Comparison of ENCODE assay signal across 8 cellular contexts in the genomic region with DNA sequence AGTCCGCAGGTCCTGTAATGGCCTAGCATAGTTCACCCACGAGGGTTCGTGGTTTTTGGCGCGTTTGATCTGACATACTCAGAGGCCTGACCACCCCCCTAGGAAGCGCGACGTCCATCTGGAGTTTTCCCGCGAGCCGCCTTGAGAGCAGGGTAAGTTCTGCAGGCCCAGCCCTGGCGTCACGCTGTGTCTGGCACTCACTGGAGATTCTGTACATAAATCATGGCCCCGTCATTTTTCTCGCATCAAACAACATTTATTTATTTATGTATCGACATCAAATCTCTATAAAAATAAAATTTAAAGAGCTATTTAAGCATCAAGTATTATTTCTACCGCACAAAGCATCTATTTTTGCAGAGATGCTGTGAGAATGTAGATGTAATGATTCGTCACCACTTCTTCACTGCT. TPM values are rescaled to one million over a fixed set of nuclear protein-coding genes. Genes with fewer than 3 reads are reported as not detected.
DNase-seq lines count a peak whose midpoint lies in the region; ATAC-seq lines count a peak whose summit lies in the region.

No MANE protein-coding gene starts in this region.

- H3K27ac ChIP-seq in SJSA1 (peak overlapping the region; percentile 87), rectal smooth muscle tissue (ENCODE audit: low read depth, low read length) (peak overlapping the region; percentile 88)

- peaks cover 16% of the 10 kb centered on the region; the same call in 1 of the 2 replicates for H3K36me3 ChIP-seq in SJSA1
- no peaks in the 10 kb centered on the region for H3K36me3 ChIP-seq in rectal smooth muscle tissue (ENCODE audit: control insufficient read depth, insufficient read depth, low read length)

- ATAC-seq in GM21423 (IDR thresholded peaks at IDR 0.05; ENCODE audit: unreplicated experiment) (peak; percentile 1), GM19324 (IDR thresholded peaks at IDR 0.05; ENCODE audit: low FRiP score, unreplicated experiment) (no peak)

- no peaks in the 10 kb centered on the region for H3K9me3 ChIP-seq in SJSA1 (replicated peaks)

- H3K9ac ChIP-seq in rectal smooth muscle tissue (ENCODE audit: low read length) = peak overlapping the region; percentile 77

- DNase-seq in SJSA1 (ENCODE audit: low read depth in 1 of 2, low spot score in 2 of 2) = no peak
- DNase-seq in fibroblast of peridontal ligament (ENCODE audit: extremely low read depth) = peak; percentile 59
- no peak for DNase-seq in NCI-H82 treated with DMSO at 0.1 percent for 48 hours (lab: John Stamatoyannopoulos, UW; ENCODE audit: unreplicated experiment)
- no peak for DNase-seq in HuH-7.5 (ENCODE audit: low spot score)
- no peak for DNase-seq in SKM-1 (lab: John Stamatoyannopoulos, UW; ENCODE audit: unreplicated experiment)

- peaks cover 27% of the 10 kb centered on the region for H3K4me1 ChIP-seq in SJSA1 (replicated peaks)
- no peaks in the 10 kb centered on the region for H3K4me1 ChIP-seq in rectal smooth muscle tissue (ENCODE audit: control insufficient read depth, insufficient read depth, low read length)

- peak overlapping the region; percentile 75 for H3K4me3 ChIP-seq in SJSA1
- peak overlapping the region; percentile 86 for H3K4me3 ChIP-seq in rectal smooth muscle tissue (ENCODE audit: low read length)

- H3K27me3 ChIP-seq in SJSA1 (replicated peaks) (no peaks in the 10 kb centered on the region), rectal smooth muscle tissue (ENCODE audit: control insufficient read depth, insufficient read depth, low read length) (no peaks in the 10 kb centered on the region)

RNA-seq across cellular contexts. Expression of gene TRIM41, which starts 0.4 kb away (rescaled TPM):
- 10.6 and 14.0 TPM in 2 replicates for total RNA-seq in SJSA1 (2014; rRNA removed; shearing (Covaris generic))

RNA-seq across cellular contexts. Expression of gene TRIM7, which starts 17.6 kb away (rescaled TPM):
- total RNA-seq in SJSA1 (2014; rRNA removed; shearing (Covaris generic)) = 28.0 and 45.2 TPM in 2 replicates

RNA-seq across cellular contexts. Expression of gene RACK1, which starts 21.1 kb away (rescaled TPM):
- 2,705 and 2,892 TPM in 2 replicates for total RNA-seq in SJSA1 (2014; rRNA removed; shearing (Covaris generic))

RNA-seq across cellular contexts. Expression of gene TRIM52, which starts 38.3 kb away (rescaled TPM):
- total RNA-seq in SJSA1 (2014; rRNA removed; shearing (Covaris generic)) = 2.4 and 5.2 TPM in 2 replicates
